20 cellular contexts compared by ENCODE assay signal in the genomic region with DNA sequence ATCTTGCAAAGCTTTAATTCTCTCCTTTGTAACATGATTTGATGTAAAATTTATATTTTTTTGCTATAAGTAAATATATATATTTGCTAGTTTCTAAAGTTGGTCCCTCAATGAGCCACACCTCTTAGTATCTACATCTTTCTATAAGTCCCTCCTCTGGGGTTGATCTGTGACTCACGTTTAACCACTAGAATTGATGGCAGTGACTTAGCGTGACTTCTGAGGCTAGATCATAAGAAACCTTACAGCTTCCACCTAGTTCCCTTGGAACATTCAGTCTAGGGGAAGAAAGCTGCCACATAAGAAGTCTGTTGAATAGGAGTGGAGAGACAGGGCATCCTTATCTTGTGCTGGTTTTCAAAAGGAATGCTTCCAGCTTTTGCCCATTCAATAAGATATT.
"Had no signal": no experiment of that assay in that cellular context is flagged by ENCODE, and none has a peak within 500 bp of the region (broad histone marks: within the 10 kb centered on the region; RNA-seq: fewer than 3 reads in every experiment).

No MANE protein-coding gene starts in this region.

- H3K36me3 Mint-ChIP-seq: natural killer cell treated with Interleukin-12 subunit alpha and Interleukin-12 subunit beta and Interleukin-15 and Interleukin-18, amount 100 ng/mL, for 72 hours had no signal

- H3K27ac Mint-ChIP-seq: activated T-cell treated with anti-CD3 and anti-CD28 coated beads, Interleukin-2, amount 50 U/mL, for 24 hours; natural killer cell treated with Interleukin-12 subunit alpha and Interleukin-12 subunit beta and Interleukin-15 and Interleukin-18, amount 100 ng/mL, for 72 hours; T-helper 17 cell had no signal

- H3K9me3 Mint-ChIP-seq: activated T-cell treated with anti-CD3 and anti-CD28 coated beads, Interleukin-2, amount 50 U/mL, for 24 hours; natural killer cell treated with Interleukin-12 subunit alpha and Interleukin-12 subunit beta and Interleukin-15 and Interleukin-18, amount 100 ng/mL, for 72 hours had no signal

- DNase-seq: activated CD4-positive, alpha-beta T cell treated with anti-CD3 and anti-CD28 coated beads for 48 hours; activated CD4-positive, alpha-beta T cell treated with anti-CD3 and anti-CD28 coated beads, Interleukin-2, amount 50 U/mL, for 48 hours; activated CD4-positive, CD25-positive, alpha-beta regulatory T cell; activated CD8-positive, alpha-beta memory T cell treated with anti-CD3 and anti-CD28 coated beads, Interleukin-2, amount 50 U/mL, for 48 hours; activated gamma-delta T cell treated with Interleukin-2 at 50 U/mL for 16 hours; activated naive CD4-positive, alpha-beta T cell treated with anti-CD3 and anti-CD28 coated beads, Interleukin-2, amount 50 U/mL, for 16 hours; activated T-cell treated with anti-CD3 and anti-CD28 coated beads, Interleukin-2, amount 50 U/mL, for 24 hours; central memory CD4-positive, alpha-beta T cell; islet precursor cell; left ventricle myocardium inferior; mucosa of descending colon; right cardiac atrium; stimulated activated CD4-positive, alpha-beta T cell treated with anti-CD3 and anti-CD28 coated beads, Interleukin-15, amount 100 ng/mL, for 24 hours; stimulated activated naive CD4-positive, alpha-beta T cell treated with Interleukin-2 at 50 U/mL for 16 hours; T-helper 17 cell; T1000; trophoblast cell; uterus had no signal

- H3K4me1 Mint-ChIP-seq: T-helper 17 cell had no signal

- H3K27me3 Mint-ChIP-seq: activated T-cell treated with anti-CD3 and anti-CD28 coated beads, Interleukin-2, amount 50 U/mL, for 24 hours had no signal

- ATAC-seq: gastroesophageal sphincter, mucosa of descending colon, right cardiac atrium, T-helper 17 cell had no signal

- H3K4me3 Mint-ChIP-seq: activated T-cell treated with anti-CD3 and anti-CD28 coated beads, Interleukin-2, amount 50 U/mL, for 24 hours; natural killer cell treated with Interleukin-12 subunit alpha and Interleukin-12 subunit beta and Interleukin-15 and Interleukin-18, amount 100 ng/mL, for 72 hours; T-helper 17 cell had no signal
